ENCODE assay signal across 32 cellular contexts in the genomic region with DNA sequence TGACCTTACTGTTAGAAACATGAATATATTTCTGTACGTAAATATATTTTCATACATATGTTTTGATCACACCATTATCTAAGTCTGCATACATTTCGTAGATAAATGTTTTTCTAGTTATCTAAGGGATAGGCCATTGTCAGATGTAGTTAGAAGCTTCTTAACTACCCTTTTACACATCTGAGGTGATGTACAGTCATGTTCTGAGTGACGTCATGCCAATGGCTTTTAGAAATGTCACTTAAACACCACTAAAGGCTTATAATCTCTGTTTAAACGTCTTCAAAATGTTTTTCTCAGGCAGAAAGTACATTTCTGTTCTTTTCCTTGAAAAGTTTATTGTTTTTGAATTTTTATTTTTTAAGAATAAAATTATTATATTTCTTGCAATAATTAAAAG.
"Had no signal": no experiment of that assay in that cellular context is flagged by ENCODE, and none has a peak within 500 bp of the region (broad histone marks: within the 10 kb centered on the region; RNA-seq: fewer than 3 reads in every experiment).

No MANE protein-coding gene starts in this region.

- DNase-seq: naive thymus-derived CD8-positive, alpha-beta T cell; nephron progenitor cell; occipital lobe; ovary; posterior cingulate gyrus; psoas muscle; right cardiac atrium; spleen; stimulated activated CD4-positive, alpha-beta T cell treated with anti-CD3 and anti-CD28 coated beads, Interleukin-12 subunit alpha, Interleukin-12 subunit beta, amount 100 ng/mL, for 4 hours; stimulated activated CD4-positive, alpha-beta T cell treated with anti-CD3 and anti-CD28 coated beads, Interleukin-1b, Interleukin-23, amount 100 ng/mL, for 48 hours; stimulated activated CD4-positive, alpha-beta T cell treated with anti-CD3 and anti-CD28 coated beads, Interleukin-4, amount 100 ng/mL, for 1 hour; stimulated activated CD4-positive, alpha-beta T cell treated with anti-CD3 and anti-CD28 coated beads, Interleukin-4, amount 100 ng/mL, for 4 hours; stimulated activated CD8-positive, alpha-beta memory T cell treated with anti-CD3 and anti-CD28 coated beads, Interleukin-4, amount 100 ng/mL, for 48 hours; stimulated activated naive CD4-positive, alpha-beta T cell; stimulated activated naive CD8-positive, alpha-beta T cell treated with anti-CD3 and anti-CD28 coated beads, Interleukin-15, amount 100 ng/mL, for 72 hours; stimulated activated naive CD8-positive, alpha-beta T cell treated with anti-CD3 and anti-CD28 coated beads, Interleukin-15, Interleukin-2, amounts not matched to agents 100 U/mL and 50 U/mL, for 24 hours; substantia nigra; testis; tibial artery; transverse colon; upper lobe of right lung; uterus had no signal

- H3K4me1 ChIP-seq: neural progenitor cell, parathyroid adenoma, psoas muscle, suprapubic skin, testis, tibial artery, transverse colon, upper lobe of right lung, uterus had no signal

- H3K4me2 ChIP-seq: neural progenitor cell, smooth muscle cell had no signal

- H3K4me3 ChIP-seq: neural progenitor cell, ovary, psoas muscle, skin epidermis, smooth muscle cell, spleen, suprapubic skin, testis, tibial artery, transverse colon, upper lobe of right lung, uterus had no signal

- H3K27ac Mint-ChIP-seq: naive thymus-derived CD8-positive, alpha-beta T cell; natural killer cell treated with Interleukin-12 subunit alpha and Interleukin-12 subunit beta and Interleukin-15 and Interleukin-18, amount 100 ng/mL, for 72 hours; nephron progenitor cell; neural progenitor cell; progenitor cell of endocrine pancreas; stimulated activated memory B cell treated with anti-CD40 and anti-IgM and Interleukin-4, amounts not matched to agents 10 μg/mL and 1 μg/mL and 100 μg/mL, for 72 hours; stimulated activated naive CD8-positive, alpha-beta T cell treated with anti-CD3 and anti-CD28 coated beads, Interleukin-15, amount 100 ng/mL, for 72 hours; type B pancreatic cell had no signal

- H3K27me3 ChIP-seq: neural progenitor cell, ovary, spleen, suprapubic skin, testis, tibial artery, transverse colon, upper lobe of right lung, uterus had no signal

- H3K9me3 ChIP-seq: ovary, psoas muscle, suprapubic skin, testis, tibial artery, transverse colon, upper lobe of right lung, uterus had no signal

- H3K79me2 ChIP-seq: parathyroid adenoma had no signal

- H3K27me3 Mint-ChIP-seq: naive thymus-derived CD8-positive, alpha-beta T cell; natural killer cell treated with Interleukin-12 subunit alpha and Interleukin-12 subunit beta and Interleukin-15 and Interleukin-18, amount 100 ng/mL, for 72 hours; progenitor cell of endocrine pancreas; stimulated activated memory B cell treated with anti-CD40 and anti-IgM and Interleukin-4, amounts not matched to agents 10 μg/mL and 1 μg/mL and 100 μg/mL, for 72 hours; stimulated activated naive CD8-positive, alpha-beta T cell treated with anti-CD3 and anti-CD28 coated beads, Interleukin-15, amount 100 ng/mL, for 72 hours; type B pancreatic cell had no signal

- H3K36me3 Mint-ChIP-seq: naive thymus-derived CD8-positive, alpha-beta T cell; natural killer cell treated with Interleukin-12 subunit alpha and Interleukin-12 subunit beta and Interleukin-15 and Interleukin-18, amount 100 ng/mL, for 72 hours; neural progenitor cell; stimulated activated memory B cell treated with anti-CD40 and anti-IgM and Interleukin-4, amounts not matched to agents 10 μg/mL and 1 μg/mL and 100 μg/mL, for 72 hours; type B pancreatic cell had no signal

- H3K9ac ChIP-seq: neural progenitor cell, parathyroid adenoma had no signal

- H3K27ac ChIP-seq: neural progenitor cell, ovary, parathyroid adenoma, psoas muscle, skin epidermis, spleen, suprapubic skin, testis, tibial artery, transverse colon, upper lobe of right lung, uterus had no signal

- H3K36me3 ChIP-seq: neural progenitor cell, ovary, spleen, suprapubic skin, tibial artery, transverse colon, upper lobe of right lung, uterus had no signal

- ATAC-seq: naive thymus-derived CD8-positive, alpha-beta T cell; natural killer cell treated with Interleukin-12 subunit alpha and Interleukin-12 subunit beta and Interleukin-15 and Interleukin-18, amount 100 ng/mL, for 72 hours; psoas muscle; right cardiac atrium; sciatic nerve; stimulated activated memory B cell treated with anti-CD40 and anti-IgM and Interleukin-4, amounts not matched to agents 10 μg/mL and 1 μg/mL and 100 μg/mL, for 72 hours; stimulated activated naive CD8-positive, alpha-beta T cell treated with anti-CD3 and anti-CD28 coated beads, Interleukin-15, amount 100 ng/mL, for 72 hours; stimulated activated naive CD8-positive, alpha-beta T cell treated with anti-CD3 and anti-CD28 coated beads, Interleukin-15, Interleukin-2, amounts not matched to agents 100 U/mL and 50 U/mL, for 24 hours; upper lobe of right lung had no signal

- H3K9me3 Mint-ChIP-seq: natural killer cell treated with Interleukin-12 subunit alpha and Interleukin-12 subunit beta and Interleukin-15 and Interleukin-18, amount 100 ng/mL, for 72 hours; neural progenitor cell; stimulated activated memory B cell treated with anti-CD40 and anti-IgM and Interleukin-4, amounts not matched to agents 10 μg/mL and 1 μg/mL and 100 μg/mL, for 72 hours; stimulated activated naive CD8-positive, alpha-beta T cell treated with anti-CD3 and anti-CD28 coated beads, Interleukin-15, amount 100 ng/mL, for 72 hours; type B pancreatic cell had no signal

- H3K4me3 Mint-ChIP-seq: naive thymus-derived CD8-positive, alpha-beta T cell; natural killer cell treated with Interleukin-12 subunit alpha and Interleukin-12 subunit beta and Interleukin-15 and Interleukin-18, amount 100 ng/mL, for 72 hours; nephron progenitor cell; neural progenitor cell; stimulated activated memory B cell treated with anti-CD40 and anti-IgM and Interleukin-4, amounts not matched to agents 10 μg/mL and 1 μg/mL and 100 μg/mL, for 72 hours; stimulated activated naive CD8-positive, alpha-beta T cell treated with anti-CD3 and anti-CD28 coated beads, Interleukin-15, amount 100 ng/mL, for 72 hours; type B pancreatic cell had no signal

- H3K4me1 Mint-ChIP-seq: naive thymus-derived CD8-positive, alpha-beta T cell; nephron progenitor cell; neural progenitor cell; stimulated activated memory B cell treated with anti-CD40 and anti-IgM and Interleukin-4, amounts not matched to agents 10 μg/mL and 1 μg/mL and 100 μg/mL, for 72 hours; stimulated activated naive CD8-positive, alpha-beta T cell treated with anti-CD3 and anti-CD28 coated beads, Interleukin-15, amount 100 ng/mL, for 72 hours had no signal

- H2AFZ ChIP-seq: neural progenitor cell, parathyroid adenoma had no signal
